Comparison of ENCODE assay signal across 33 cellular contexts in the genomic region with DNA sequence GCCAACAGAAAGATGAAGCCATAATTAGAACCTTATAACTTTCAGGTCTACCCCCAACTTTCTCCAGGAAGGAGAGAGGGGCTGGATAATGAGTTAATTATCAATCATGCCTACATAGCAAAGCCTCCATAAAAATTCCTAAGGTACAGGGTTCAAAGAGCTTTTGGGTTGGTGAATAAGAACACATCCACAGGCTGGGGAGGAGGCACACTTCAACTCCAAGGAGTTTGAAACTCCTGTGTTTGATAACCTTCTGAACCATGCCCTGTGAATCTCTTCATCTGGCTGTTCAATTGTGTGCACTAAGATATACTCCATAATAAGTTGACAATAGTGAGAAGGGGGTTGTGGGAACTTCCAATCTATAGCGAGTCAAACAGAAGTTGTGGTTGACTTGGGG.
"Had no signal": no experiment of that assay in that cellular context is flagged by ENCODE, and none has a peak within 500 bp of the region (broad histone marks: within the 10 kb centered on the region; RNA-seq: fewer than 3 reads in every experiment).

No MANE protein-coding gene starts in this region.

- DNase-seq: Karpas-422, Kasumi-1, MG63, MM.1S, MV-4-11, NCI-H1048, NCI-H1092, NCI-H1092 treated with DMSO at 0.1 percent for 48 hours, NCI-H1105, NCI-H1105 treated with DMSO at 0.1 percent for 48 hours, NCI-H1417, NCI-H1417 treated with DMSO at 0.1 percent for 48 hours, NCI-H1436, NCI-H1436 treated with DMSO at 0.1 percent for 48 hours, NCI-H146, NCI-H1694, NCI-H1694 treated with DMSO at 0.1 percent for 48 hours, NCI-H187, NCI-H187 treated with DMSO at 0.1 percent for 48 hours, NCI-H1930, NCI-H2029, NCI-H2029 treated with DMSO at 0.1 percent for 48 hours, NCI-H2081, NCI-H2081 treated with DMSO at 0.1 percent for 48 hours, NCI-H2107, NCI-H2171, NCI-H2171 treated with DMSO at 0.1 percent for 48 hours, NCI-H2227 treated with DMSO at 0.1 percent for 48 hours, NCI-H345, NCI-H446, NCI-H446 treated with DMSO at 0.1 percent for 48 hours, NCI-H510A had no signal

- H3K4me2 ChIP-seq: KMS-11 had no signal

- H3K27ac ChIP-seq: KMS-11 had no signal

- H3K9me3 ChIP-seq: MG63 had no signal

- H3K4me3 ChIP-seq: MG63 had no signal

- H3K27me3 ChIP-seq: MG63 had no signal

- H3K36me3 ChIP-seq: MG63 had no signal

- H3K9ac ChIP-seq: KMS-11 had no signal
